ENCODE assay signal across 25 cellular contexts in the genomic region with DNA sequence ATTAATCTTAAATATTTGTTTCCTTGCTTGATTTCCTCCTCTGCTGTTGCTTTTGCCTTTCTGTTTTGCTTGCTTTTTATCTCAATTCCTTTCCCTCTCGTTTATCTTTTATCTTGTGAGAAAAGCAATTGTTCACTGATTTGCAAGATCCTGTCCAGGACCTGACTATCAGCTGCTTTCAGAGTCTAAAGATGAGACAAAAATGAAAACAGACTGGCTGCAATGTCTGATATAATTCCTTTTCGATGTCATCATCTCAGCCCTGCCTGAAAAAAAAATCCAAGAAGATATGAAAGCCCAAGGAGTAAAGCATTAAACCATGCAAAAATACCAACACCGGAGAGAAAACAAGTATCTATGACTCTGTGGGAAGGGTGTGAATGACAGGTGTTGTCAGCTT.
DNase-seq lines count a peak whose midpoint lies in the region; ATAC-seq, FAIRE-seq and TF ChIP-seq lines count a peak whose summit lies in the region.
"Had no signal": no experiment of that assay in that cellular context is flagged by ENCODE, and none has a peak within 500 bp of the region (broad histone marks: within the 10 kb centered on the region; RNA-seq: fewer than 3 reads in every experiment).

No MANE protein-coding gene starts in this region.

- dilution Hi-C loops in mammary epithelial cell (cut with HindIII; ENCODE audit: low sequenced_read_pairs) = no loop called here

- FAIRE-seq in K562 (lab: Jason Lieb, UNC) = peak; percentile 42

- H3K9me3 Mint-ChIP-seq in MCF 10A (ENCODE audit: unreplicated experiment) (no peaks in the 10 kb centered on the region), type B pancreatic cell (no peaks in the 10 kb centered on the region)
- H3K9me3 Mint-ChIP-seq: activated T-helper 2 cell treated with anti-CD3 and anti-CD28 coated beads, Interferon-gamma antibody, Interleukin-2, Interleukin-4, amounts not matched to agents 10 μg/mL and 5 μg/mL and 100 μg/mL, durations not matched to agents 14 hours and 24 hours and 36 hours had no signal

- no peak overlapping the region for H3K4me3 ChIP-seq in mammary epithelial cell (replicated peaks in 1 of 3; ENCODE audit: insufficient read depth in 1 of 3, low read depth in 2 of 3, low read length in 3 of 3)
- no peak overlapping the region for H3K4me3 ChIP-seq in K562
- H3K4me3 ChIP-seq: thyroid gland had no signal

- WGBS in mammary epithelial cell (ENCODE audit: low coverage, missing lambda C conversion rate) = 51% methylated on average over 3 of the region's 3 CpGs
- 3% methylated on average over 3 of the region's 3 CpGs for WGBS in K562 (ENCODE audit: insufficient coverage, low coverage, missing lambda C conversion rate)

- no peak for TF ChIP-seq RAD21 in K562 (CRISPR knock-in tag; conservative IDR thresholded peaks at IDR 0.05 in 1 of 2, IDR thresholded peaks at IDR 0.05 in 1 of 2)

- no peaks in the 10 kb centered on the region for H3K27me3 Mint-ChIP-seq in MCF 10A (ENCODE audit: insufficient read depth, unreplicated experiment)
- no peaks in the 10 kb centered on the region for H3K27me3 Mint-ChIP-seq in type B pancreatic cell
- H3K27me3 Mint-ChIP-seq: activated B cell treated with CpG ODN at 0.5 μM for 24 hours had no signal

- POLR2A ChIA-PET in MCF 10A (lab: Yijun Ruan, JAX) (interaction anchor here (0.6 to 0.7 kb wide), 3 partner anchors 36 to 530 kb away, joined by 3 to 4 read pairs (median 3); no protein-coding TSS in a partner anchor), K562 (lab: Yijun Ruan, JAX) (no interaction called here)

- no peak for DNase-seq in mammary epithelial cell
- DNase-seq in MCF 10A (ENCODE audit: unreplicated experiment) = no peak
- no peak for DNase-seq in K562 (ENCODE audit: extremely low read depth in 1 of 4, low spot score in 3 of 4)
- peak; percentile 28 for DNase-seq in kidney tubule cell (ENCODE audit: low spot score)
- no peak for DNase-seq in type B pancreatic cell (ENCODE audit: extremely low spot score, unreplicated experiment)
- no peak for DNase-seq in DMS 273 treated with DMSO at 0.1 percent for 48 hours (lab: John Stamatoyannopoulos, UW)
- no peak for DNase-seq in DMS79 (lab: John Stamatoyannopoulos, UW)
- DNase-seq: activated B cell treated with CpG ODN at 0.5 μM for 24 hours; activated CD4-positive, alpha-beta T cell treated with anti-CD3 and anti-CD28 coated beads, Interleukin-2, amount 50 U/mL, for 4 hours; activated CD8-positive, alpha-beta memory T cell treated with anti-CD3 and anti-CD28 coated beads, Interleukin-2, amount 50 U/mL, for 48 hours; cortex of kidney; DND-41; endodermal cell; immature natural killer cell; NCI-H1436; NCI-H524 treated with DMSO at 0.1 percent for 48 hours; occipital lobe; retina; stimulated activated CD4-positive, alpha-beta T cell treated with anti-CD3 and anti-CD28 coated beads, Interleukin-4, amount 100 ng/mL, for 24 hours; stimulated activated naive CD4-positive, alpha-beta T cell treated with Interleukin-2 at 50 U/mL for 16 hours; T1000; thyroid gland had no signal

- no peaks in the 10 kb centered on the region for H4K20me1 ChIP-seq in mammary epithelial cell (ENCODE audit: insufficient read depth, low read length)
- H4K20me1 ChIP-seq in K562 (replicated peaks; ENCODE audit: control insufficient read depth, insufficient read depth, low read length) = no peaks in the 10 kb centered on the region

- ATAC-seq in K562 (no peak), GM19035 (IDR thresholded peaks at IDR 0.05; ENCODE audit: unreplicated experiment) (no peak)

- CTCF ChIA-PET in mammary epithelial cell (lab: Charles Lee; ENCODE audit: low non-redundant PET) (no interaction called here), MCF 10A (lab: Yijun Ruan, JAX) (interaction anchor here (0.7 kb wide), 1 partner anchor 176 kb away, joined by 3 read pairs; no protein-coding TSS in a partner anchor), K562 (lab: Yijun Ruan, JAX; ENCODE audit: low intra/inter-chr PET ratio) (no interaction called here)

- no TSS peak for BruUV-seq in mammary epithelial cell (replicated peaks; lab: Mats Ljungman, UMichigan)
- no TSS peak for BruUV-seq in MCF 10A (replicated peaks; lab: Mats Ljungman, UMichigan)
- BruUV-seq in K562 (replicated peaks; lab: Mats Ljungman, UMichigan) = no TSS peak

- TF ChIP-seq CTCF in mammary epithelial cell (conservative IDR thresholded peaks at IDR 0.05 in 1 of 2, IDR thresholded peaks at IDR 0.05 in 1 of 2; ENCODE audit: extremely low read depth in 1 of 2, insufficient read depth in 1 of 2, low read depth in 1 of 2, low read length in 2 of 2) (no peak), MCF 10A (IDR thresholded peaks at IDR 0.05; ENCODE audit: unreplicated experiment) (no peak), K562 (IDR thresholded peaks at IDR 0.05 in 2 of 3, conservative IDR thresholded peaks at IDR 0.05 in 1 of 3; ENCODE audit: insufficient read depth in 2 of 3, low read depth in 1 of 3, low read length in 3 of 3) (no peak), type B pancreatic cell (conservative IDR thresholded peaks at IDR 0.05) (no peak)

- H3K27ac Mint-ChIP-seq in MCF 10A (ENCODE audit: low read depth, unreplicated experiment) (no peak overlapping the region), type B pancreatic cell (peak overlapping the region; percentile 80)
- H3K27ac Mint-ChIP-seq: activated B cell treated with CpG ODN at 0.5 μM for 24 hours; activated T-helper 2 cell treated with anti-CD3 and anti-CD28 coated beads, Interferon-gamma antibody, Interleukin-2, Interleukin-4, amounts not matched to agents 10 μg/mL and 5 μg/mL and 100 μg/mL, durations not matched to agents 14 hours and 24 hours and 36 hours; endodermal cell; immature natural killer cell had no signal

- H3K27ac ChIP-seq in mammary epithelial cell (ENCODE audit: insufficient read depth, low read depth, low read length) (no peak overlapping the region), K562 (ENCODE audit: extremely low read depth, low read depth, low read length) (no peak overlapping the region)
- H3K27ac ChIP-seq: 22Rv1, thyroid gland had no signal

- H2AFZ ChIP-seq in mammary epithelial cell (ENCODE audit: low read depth, low read length) = no peak overlapping the region
- no peak overlapping the region for H2AFZ ChIP-seq in K562 (ENCODE audit: low read depth, low read length)

- H3K36me3 ChIP-seq in mammary epithelial cell (ENCODE audit: insufficient read depth, low read length) (peaks cover 2% of the 10 kb centered on the region), K562 (ENCODE audit: control insufficient read depth, insufficient read depth, low read length) (no peaks in the 10 kb centered on the region)
- H3K36me3 ChIP-seq: thyroid gland had no signal

- no peaks in the 10 kb centered on the region for H3K79me2 ChIP-seq in mammary epithelial cell (ENCODE audit: insufficient read depth, low read length)
- no peaks in the 10 kb centered on the region for H3K79me2 ChIP-seq in K562 (ENCODE audit: control insufficient read depth, insufficient read depth, low read length)

- in situ Hi-C loops in mammary epithelial cell (cut with MboI; ENCODE audit: low sequenced_read_pairs in 2 of 2) = no loop called here
- in situ Hi-C loops in K562 (cut with MboI) = no loop called here

- no peaks in the 10 kb centered on the region for H3K9me1 ChIP-seq in K562 (ENCODE audit: control insufficient read depth, insufficient read depth, low read length)

- no peaks in the 10 kb centered on the region for H3K27me3 ChIP-seq in mammary epithelial cell (ENCODE audit: insufficient read depth, low read length)
- H3K27me3 ChIP-seq in K562 (ENCODE audit: control insufficient read depth in 2 of 2, insufficient read depth in 2 of 2, low read length in 2 of 2) = no peaks in the 10 kb centered on the region
- H3K27me3 ChIP-seq: thyroid gland had no signal

- H3K4me3 Mint-ChIP-seq in MCF 10A (ENCODE audit: unreplicated experiment) (no peak overlapping the region), type B pancreatic cell (peak overlapping the region; percentile 47)
- H3K4me3 Mint-ChIP-seq: activated B cell treated with CpG ODN at 0.5 μM for 24 hours, endodermal cell, immature natural killer cell had no signal

- H3K4me2 ChIP-seq in mammary epithelial cell (ENCODE audit: insufficient read depth, low read depth, low read length) (peak overlapping the region; percentile 35), K562 (ENCODE audit: insufficient read depth, low read length) (no peak overlapping the region)

- H3K36me3 Mint-ChIP-seq in MCF 10A (ENCODE audit: insufficient read depth, unreplicated experiment) (no peaks in the 10 kb centered on the region), type B pancreatic cell (peaks cover 10% of the 10 kb centered on the region)

- no peak for TF ChIP-seq POLR2A in K562 (conservative IDR thresholded peaks at IDR 0.05)

- intact Hi-C loops in mammary epithelial cell (cut with micrococcal nuclease) (no loop called here), MCF 10A (cut with micrococcal nuclease) (no loop called here), K562 (cut with micrococcal nuclease) (no loop called here)

- H3K9me3 ChIP-seq in mammary epithelial cell (replicated peaks; ENCODE audit: insufficient read depth, low read length) (no peaks in the 10 kb centered on the region), K562 (replicated peaks; ENCODE audit: control insufficient read depth, insufficient read depth, low read depth, low read length) (no peaks in the 10 kb centered on the region)
- H3K9me3 ChIP-seq: thyroid gland had no signal

- TF ChIP-seq EP300 in K562 (IDR thresholded peaks at IDR 0.05; ENCODE audit: low read length) = no peak

- no peaks in the 10 kb centered on the region for H3K4me1 Mint-ChIP-seq in MCF 10A (ENCODE audit: insufficient read depth, unreplicated experiment)
- peaks cover 9% of the 10 kb centered on the region for H3K4me1 Mint-ChIP-seq in type B pancreatic cell (ENCODE audit: unreplicated experiment)
- H3K4me1 Mint-ChIP-seq: activated B cell treated with CpG ODN at 0.5 μM for 24 hours had no signal

- H3K9ac ChIP-seq in mammary epithelial cell (ENCODE audit: insufficient read depth, low read length) (no peak overlapping the region), K562 (ENCODE audit: insufficient read depth in 1 of 2, low read depth in 2 of 2, low read length in 2 of 2) (no peak overlapping the region)

- peaks cover 13% of the 10 kb centered on the region for H3K4me1 ChIP-seq in mammary epithelial cell (ENCODE audit: insufficient read depth, low read length)
- no peaks in the 10 kb centered on the region for H3K4me1 ChIP-seq in K562 (replicated peaks in 1 of 2; ENCODE audit: control insufficient read depth in 2 of 2, insufficient read depth in 2 of 2, low read length in 2 of 2)

TF ChIP-seq in K562, 482 proteins besides CTCF, POLR2A, EP300 and RAD21 (continues in another document):
- TF ChIP-seq MECOM (CRISPR knock-in tag; IDR thresholded peaks at IDR 0.05) (peak; percentile 49; the same call in 1 of the 2 replicates), TSC22D4 (tag; IDR thresholded peaks at IDR 0.05) (no peak)
